1 cellular context compared by ENCODE assay signal in the genomic region with DNA sequence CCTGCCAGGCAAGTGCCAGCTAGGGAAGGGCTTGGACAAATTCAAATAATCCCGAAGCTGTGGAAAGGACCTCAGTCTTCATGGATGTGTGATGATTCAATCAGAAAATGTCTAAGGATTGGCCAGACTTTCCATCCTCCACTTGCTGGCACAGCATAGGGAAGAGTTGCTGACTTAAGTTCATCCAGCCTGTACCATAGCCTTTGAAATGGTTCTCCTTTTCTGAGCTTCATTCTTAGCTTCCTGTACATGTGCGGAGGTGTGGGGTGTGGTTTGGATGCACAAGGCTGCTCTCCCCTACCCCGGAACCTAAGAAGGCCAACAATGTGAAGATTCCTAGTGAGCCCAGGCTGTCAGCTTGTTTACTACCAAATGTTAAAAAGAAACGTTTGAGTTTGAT.
TF ChIP-seq lines count a peak whose summit lies in the region.

No MANE protein-coding gene starts in this region.

TF ChIP-seq in SK-N-SH, 30 proteins besides CTCF, POLR2A, EP300 and RAD21:
- TF ChIP-seq, protein P1, sequence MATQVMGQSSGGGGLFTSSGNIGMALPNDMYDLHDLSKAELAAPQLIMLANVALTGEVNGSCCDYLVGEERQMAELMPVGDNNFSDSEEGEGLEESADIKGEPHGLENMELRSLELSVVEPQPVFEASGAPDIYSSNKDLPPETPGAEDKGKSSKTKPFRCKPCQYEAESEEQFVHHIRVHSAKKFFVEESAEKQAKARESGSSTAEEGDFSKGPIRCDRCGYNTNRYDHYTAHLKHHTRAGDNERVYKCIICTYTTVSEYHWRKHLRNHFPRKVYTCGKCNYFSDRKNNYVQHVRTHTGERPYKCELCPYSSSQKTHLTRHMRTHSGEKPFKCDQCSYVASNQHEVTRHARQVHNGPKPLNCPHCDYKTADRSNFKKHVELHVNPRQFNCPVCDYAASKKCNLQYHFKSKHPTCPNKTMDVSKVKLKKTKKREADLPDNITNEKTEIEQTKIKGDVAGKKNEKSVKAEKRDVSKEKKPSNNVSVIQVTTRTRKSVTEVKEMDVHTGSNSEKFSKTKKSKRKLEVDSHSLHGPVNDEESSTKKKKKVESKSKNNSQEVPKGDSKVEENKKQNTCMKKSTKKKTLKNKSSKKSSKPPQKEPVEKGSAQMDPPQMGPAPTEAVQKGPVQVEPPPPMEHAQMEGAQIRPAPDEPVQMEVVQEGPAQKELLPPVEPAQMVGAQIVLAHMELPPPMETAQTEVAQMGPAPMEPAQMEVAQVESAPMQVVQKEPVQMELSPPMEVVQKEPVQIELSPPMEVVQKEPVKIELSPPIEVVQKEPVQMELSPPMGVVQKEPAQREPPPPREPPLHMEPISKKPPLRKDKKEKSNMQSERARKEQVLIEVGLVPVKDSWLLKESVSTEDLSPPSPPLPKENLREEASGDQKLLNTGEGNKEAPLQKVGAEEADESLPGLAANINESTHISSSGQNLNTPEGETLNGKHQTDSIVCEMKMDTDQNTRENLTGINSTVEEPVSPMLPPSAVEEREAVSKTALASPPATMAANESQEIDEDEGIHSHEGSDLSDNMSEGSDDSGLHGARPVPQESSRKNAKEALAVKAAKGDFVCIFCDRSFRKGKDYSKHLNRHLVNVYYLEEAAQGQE (IDR thresholded peaks at IDR 0.05; ENCODE audit: low read depth, low read length), result no peak
- TF ChIP-seq, protein P2, sequence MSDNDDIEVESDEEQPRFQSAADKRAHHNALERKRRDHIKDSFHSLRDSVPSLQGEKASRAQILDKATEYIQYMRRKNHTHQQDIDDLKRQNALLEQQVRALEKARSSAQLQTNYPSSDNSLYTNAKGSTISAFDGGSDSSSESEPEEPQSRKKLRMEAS (IDR thresholded peaks at IDR 0.05; ENCODE audit: low read depth), result no peak
- TF ChIP-seq MEF2A (IDR thresholded peaks at IDR 0.05; ENCODE audit: borderline replicate concordance, low read depth) (no peak), POLR2AphosphoS5 (IDR thresholded peaks at IDR 0.05; ENCODE audit: low read depth, low read length) (no peak), SIN3A (IDR thresholded peaks at IDR 0.05; ENCODE audit: borderline replicate concordance, low read depth, low read length) (no peak), MXI1 (IDR thresholded peaks at IDR 0.05; ENCODE audit: low read depth, low read length) (no peak), TAF1 (IDR thresholded peaks at IDR 0.05; ENCODE audit: borderline replicate concordance, low read depth, low read length) (no peak), NRF1 (IDR thresholded peaks at IDR 0.05; ENCODE audit: low read depth, low read length) (no peak), FOXJ3 (CRISPR knock-in tag; IDR thresholded peaks at IDR 0.05) (no peak), YY1 (IDR thresholded peaks at IDR 0.05; ENCODE audit: low read depth) (no peak), RXRA (IDR thresholded peaks at IDR 0.05; ENCODE audit: borderline replicate concordance, low read depth) (no peak), TEAD4 (IDR thresholded peaks at IDR 0.05; ENCODE audit: borderline replicate concordance, insufficient read depth) (no peak), EZH2phosphoT487 (IDR thresholded peaks at IDR 0.05; ENCODE audit: borderline replicate concordance, low read depth) (no peak), GATA2 (CRISPR knock-in tag; IDR thresholded peaks at IDR 0.05) (no peak)
- TF ChIP-seq, protein P3, sequence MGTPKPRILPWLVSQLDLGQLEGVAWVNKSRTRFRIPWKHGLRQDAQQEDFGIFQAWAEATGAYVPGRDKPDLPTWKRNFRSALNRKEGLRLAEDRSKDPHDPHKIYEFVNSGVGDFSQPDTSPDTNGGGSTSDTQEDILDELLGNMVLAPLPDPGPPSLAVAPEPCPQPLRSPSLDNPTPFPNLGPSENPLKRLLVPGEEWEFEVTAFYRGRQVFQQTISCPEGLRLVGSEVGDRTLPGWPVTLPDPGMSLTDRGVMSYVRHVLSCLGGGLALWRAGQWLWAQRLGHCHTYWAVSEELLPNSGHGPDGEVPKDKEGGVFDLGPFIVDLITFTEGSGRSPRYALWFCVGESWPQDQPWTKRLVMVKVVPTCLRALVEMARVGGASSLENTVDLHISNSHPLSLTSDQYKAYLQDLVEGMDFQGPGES (IDR thresholded peaks at IDR 0.05; ENCODE audit: low read depth, low read length), result no peak
- TF ChIP-seq, protein P4, sequence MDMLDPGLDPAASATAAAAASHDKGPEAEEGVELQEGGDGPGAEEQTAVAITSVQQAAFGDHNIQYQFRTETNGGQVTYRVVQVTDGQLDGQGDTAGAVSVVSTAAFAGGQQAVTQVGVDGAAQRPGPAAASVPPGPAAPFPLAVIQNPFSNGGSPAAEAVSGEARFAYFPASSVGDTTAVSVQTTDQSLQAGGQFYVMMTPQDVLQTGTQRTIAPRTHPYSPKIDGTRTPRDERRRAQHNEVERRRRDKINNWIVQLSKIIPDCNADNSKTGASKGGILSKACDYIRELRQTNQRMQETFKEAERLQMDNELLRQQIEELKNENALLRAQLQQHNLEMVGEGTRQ (IDR thresholded peaks at IDR 0.05; ENCODE audit: borderline replicate concordance, low read depth, low read length), result no peak
- TF ChIP-seq, protein P5, sequence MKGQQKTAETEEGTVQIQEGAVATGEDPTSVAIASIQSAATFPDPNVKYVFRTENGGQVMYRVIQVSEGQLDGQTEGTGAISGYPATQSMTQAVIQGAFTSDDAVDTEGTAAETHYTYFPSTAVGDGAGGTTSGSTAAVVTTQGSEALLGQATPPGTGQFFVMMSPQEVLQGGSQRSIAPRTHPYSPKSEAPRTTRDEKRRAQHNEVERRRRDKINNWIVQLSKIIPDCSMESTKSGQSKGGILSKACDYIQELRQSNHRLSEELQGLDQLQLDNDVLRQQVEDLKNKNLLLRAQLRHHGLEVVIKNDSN (IDR thresholded peaks at IDR 0.05; ENCODE audit: borderline replicate concordance, low read depth), result no peak
